ENCODE assay signal across 1 cellular context in the genomic region with DNA sequence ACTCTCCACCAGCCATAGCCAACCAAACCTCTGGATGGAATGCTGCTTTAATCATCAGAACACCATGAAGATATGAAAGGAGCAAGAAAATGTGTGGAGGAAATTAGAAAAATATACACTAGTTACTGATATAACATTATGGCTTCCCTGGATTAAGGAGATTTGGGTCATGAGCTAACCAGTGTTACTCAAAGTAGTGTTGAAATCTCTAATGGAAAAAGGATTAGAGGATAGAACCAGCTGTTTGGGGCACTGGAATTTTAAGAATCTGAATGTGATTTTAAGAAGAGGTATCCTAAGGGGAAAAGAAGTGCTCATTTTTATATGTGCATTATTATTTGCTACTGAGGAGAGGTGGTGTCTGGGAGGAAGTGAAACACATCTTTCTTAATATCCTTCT.
TF ChIP-seq lines count a peak whose summit lies in the region.

No MANE protein-coding gene starts in this region.

TF ChIP-seq in IMR-90, 13 proteins besides CTCF, POLR2A, EP300 and RAD21 (continued from another document):
- no peak for TF ChIP-seq MXI1 (IDR thresholded peaks at IDR 0.05; ENCODE audit: borderline replicate concordance, low read depth, low read length)
- no peak for TF ChIP-seq ELK1 (IDR thresholded peaks at IDR 0.05; ENCODE audit: borderline replicate concordance, low read depth, low read length)
- no peak for TF ChIP-seq SMC3 (IDR thresholded peaks at IDR 0.05; ENCODE audit: low read depth, low read length)
- no peak for TF ChIP-seq RCOR1 (IDR thresholded peaks at IDR 0.05; ENCODE audit: insufficient replicate concordance, low read length)
- no peak for TF ChIP-seq CEBPB (IDR thresholded peaks at IDR 0.05; ENCODE audit: low read depth, low read length)
- TF ChIP-seq RFX5 (IDR thresholded peaks at IDR 0.05; ENCODE audit: low read depth, low read length): no peak
